ENCODE assay signal across 14 cellular contexts in the genomic region with DNA sequence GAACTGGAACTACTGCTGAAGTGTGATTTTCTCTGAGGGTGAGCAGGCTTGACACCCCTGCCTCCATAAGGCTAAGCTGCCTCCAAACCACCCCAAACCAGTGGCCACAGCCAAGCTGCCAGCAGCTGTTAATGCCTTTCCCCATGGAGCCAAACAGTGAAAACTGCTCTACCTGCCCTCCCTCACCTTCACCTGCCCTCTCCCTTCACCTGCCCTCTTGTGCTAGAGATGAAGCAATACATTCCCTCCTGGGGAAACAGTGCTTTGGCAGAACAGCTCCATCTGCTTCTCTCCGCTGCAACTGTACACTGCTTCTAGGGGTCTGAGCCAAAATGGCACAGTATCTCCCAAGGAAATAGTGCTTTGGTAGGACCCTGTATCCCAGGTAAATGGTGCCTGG.
"Had no signal": no experiment of that assay in that cellular context is flagged by ENCODE, and none has a peak within 500 bp of the region (broad histone marks: within the 10 kb centered on the region; RNA-seq: fewer than 3 reads in every experiment).

No MANE protein-coding gene starts in this region.

- DNase-seq: activated CD4-positive, alpha-beta T cell treated with anti-CD3 and anti-CD28 coated beads, Interleukin-2, amount 50 U/mL, for 1 hour; activated CD4-positive, CD25-positive, alpha-beta regulatory T cell treated with anti-CD3 and anti-CD28 coated beads, Interleukin-2, amount 50 U/mL, for 72 hours; activated CD8-positive, alpha-beta memory T cell treated with anti-CD3 and anti-CD28 coated beads, Interleukin-2, amount 50 U/mL, for 48 hours; activated effector memory CD4-positive, alpha-beta T cell treated with Interleukin-2 at 50 U/mL for 16 hours; activated naive CD4-positive, alpha-beta T cell treated with anti-CD3 and anti-CD28 coated beads, Interleukin-2, amount 50 U/mL, for 16 hours; activated T-cell treated with anti-CD3 and anti-CD28 coated beads, Interleukin-2, amount 50 U/mL, for 48 hours; aorta; brain microvascular endothelial cell; gastrocnemius medialis; head of caudate nucleus; left ventricle myocardium inferior; stimulated activated naive B cell treated with anti-CD40 and anti-IgM and Interleukin-4, amounts not matched to agents 10 μg/mL and 1 μg/mL and 100 μg/mL, for 72 hours; upper lobe of right lung had no signal

- H3K36me3 ChIP-seq: brain microvascular endothelial cell, gastrocnemius medialis, left ventricle myocardium inferior, upper lobe of right lung had no signal

- H3K4me3 ChIP-seq: coronary artery, gastrocnemius medialis, left ventricle myocardium inferior, upper lobe of right lung had no signal

- H3K27ac ChIP-seq: brain microvascular endothelial cell, coronary artery, gastrocnemius medialis, left ventricle myocardium inferior, upper lobe of right lung had no signal

- H3K4me1 ChIP-seq: gastrocnemius medialis, left ventricle myocardium inferior, upper lobe of right lung had no signal

- H3K27me3 ChIP-seq: brain microvascular endothelial cell, gastrocnemius medialis, upper lobe of right lung had no signal

- H3K9me3 ChIP-seq: gastrocnemius medialis, upper lobe of right lung had no signal
